ENCODE assay signal across 8 cellular contexts in the genomic region with DNA sequence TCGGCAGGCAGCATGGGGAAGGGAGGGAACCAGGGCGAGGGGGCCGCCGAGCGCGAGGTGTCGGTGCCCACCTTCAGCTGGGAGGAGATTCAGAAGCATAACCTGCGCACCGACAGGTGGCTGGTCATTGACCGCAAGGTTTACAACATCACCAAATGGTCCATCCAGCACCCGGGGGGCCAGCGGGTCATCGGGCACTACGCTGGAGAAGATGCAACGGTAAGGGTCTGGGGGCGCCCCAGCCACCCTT. TPM values are rescaled to one million over a fixed set of nuclear protein-coding genes. Genes with fewer than 3 reads are reported as not detected.
DNase-seq lines count a peak whose midpoint lies in the region; ATAC-seq, FAIRE-seq and TF ChIP-seq lines count a peak whose summit lies in the region.

No MANE protein-coding gene starts in this region.

- peak overlapping the region; percentile 89 for H3K4me2 ChIP-seq in astrocyte (ENCODE audit: low read length)

- H3K27ac ChIP-seq in cardiac muscle cell (peak overlapping the region; percentile 86), astrocyte (ENCODE audit: low read depth, low read length) (peak overlapping the region; percentile 21), lower lobe of right lung (peak overlapping the region; percentile 85), vagina (peak overlapping the region; percentile 78)

- H3K36me3 ChIP-seq in cardiac muscle cell = no peaks in the 10 kb centered on the region
- H3K36me3 ChIP-seq in astrocyte (ENCODE audit: insufficient read depth, low read length) = no peaks in the 10 kb centered on the region
- no peaks in the 10 kb centered on the region for H3K36me3 ChIP-seq in lower lobe of right lung
- no peaks in the 10 kb centered on the region for H3K36me3 ChIP-seq in vagina

- H4K20me1 ChIP-seq in astrocyte (ENCODE audit: insufficient read depth, low read length) = peaks cover 46% of the 10 kb centered on the region

- H3K4me3 Mint-ChIP-seq in astrocyte (ENCODE audit: unreplicated experiment) = peak overlapping the region; percentile 92

- peak overlapping the region; percentile 86 for H3K9ac ChIP-seq in astrocyte (ENCODE audit: low read length)

- no peaks in the 10 kb centered on the region for H3K27me3 Mint-ChIP-seq in astrocyte (ENCODE audit: low read depth, unreplicated experiment)

- H3K4me1 ChIP-seq in cardiac muscle cell (ENCODE audit: low read depth) (peaks cover 10% of the 10 kb centered on the region), astrocyte (ENCODE audit: insufficient read depth, low read length) (peaks cover 32% of the 10 kb centered on the region), lower lobe of right lung (peaks cover 40% of the 10 kb centered on the region), vagina (peaks cover 46% of the 10 kb centered on the region)

- peaks cover 25% of the 10 kb centered on the region for H3K4me1 Mint-ChIP-seq in astrocyte (ENCODE audit: low read depth, unreplicated experiment)

- H3K79me2 ChIP-seq in astrocyte (ENCODE audit: insufficient read depth, low read length) = peaks cover 51% of the 10 kb centered on the region

- DNase-seq in cardiac muscle cell (ENCODE audit: low read depth in 1 of 2, low spot score in 1 of 2) = no peak
- DNase-seq in left ventricle myocardium superior = no peak
- no peak for DNase-seq in astrocyte (ENCODE audit: low read depth)
- DNase-seq in lower lobe of right lung = no peak
- no peak for DNase-seq in vagina (ENCODE audit: extremely low spot score in 2 of 2)
- DNase-seq in central memory CD4-positive, alpha-beta T cell = no peak

- intact Hi-C loops in left ventricle myocardium superior (cut with micrococcal nuclease) = no loop called here
- intact Hi-C loops in lower lobe of right lung (cut with DNase I) = no loop called here
- intact Hi-C loops in vagina (cut with DNase I) = no loop called here

- TF ChIP-seq CTCF in cardiac muscle cell (IDR thresholded peaks at IDR 0.05; ENCODE audit: low read depth, low read length) (no peak), astrocyte (IDR thresholded peaks at IDR 0.05; ENCODE audit: insufficient read depth, low read depth, low read length) (no peak), lower lobe of right lung (IDR thresholded peaks at IDR 0.05) (no peak), vagina (IDR thresholded peaks at IDR 0.05) (no peak)

- FAIRE-seq in astrocyte (lab: Jason Lieb, UNC) = no peak

- H3K36me3 Mint-ChIP-seq in astrocyte (ENCODE audit: low read depth, unreplicated experiment) = peaks cover 2% of the 10 kb centered on the region

- H3K9me3 Mint-ChIP-seq in astrocyte (ENCODE audit: unreplicated experiment) = no peaks in the 10 kb centered on the region

- peak overlapping the region; percentile 75 for H2AFZ ChIP-seq in astrocyte (ENCODE audit: low read depth, low read length)

- H3K9me3 ChIP-seq in cardiac muscle cell (ENCODE audit: low read depth) (no peaks in the 10 kb centered on the region), astrocyte (ENCODE audit: insufficient read depth, low read depth, low read length) (no peaks in the 10 kb centered on the region), lower lobe of right lung (no peaks in the 10 kb centered on the region), vagina (no peaks in the 10 kb centered on the region)

- peak overlapping the region; percentile 93 for H3K27ac Mint-ChIP-seq in astrocyte (ENCODE audit: unreplicated experiment)

- no peak for TF ChIP-seq POLR2A in vagina (IDR thresholded peaks at IDR 0.05)

- H3K4me3 ChIP-seq in cardiac muscle cell (peak overlapping the region; percentile 51), astrocyte (ENCODE audit: insufficient read depth, low read depth, low read length) (peak overlapping the region; percentile 83), lower lobe of right lung (peak overlapping the region; percentile 67), vagina (peak overlapping the region; percentile 65 to 66)

- ATAC-seq in left ventricle myocardium superior (no peak), lower lobe of right lung (peak in 1 of 2 donors; percentile 1), HG03442 (IDR thresholded peaks at IDR 0.05; ENCODE audit: unreplicated experiment) (no peak), HG03432 (IDR thresholded peaks at IDR 0.05; ENCODE audit: unreplicated experiment) (no peak)

- H3K27me3 ChIP-seq in cardiac muscle cell (no peaks in the 10 kb centered on the region), astrocyte (ENCODE audit: insufficient read depth, low read length) (no peaks in the 10 kb centered on the region), lower lobe of right lung (ENCODE audit: low read depth) (peaks cover 17% of the 10 kb centered on the region), vagina (no peaks in the 10 kb centered on the region)

RNA-seq across cellular contexts. Expression of a gene that starts 0.2 kb away (rescaled TPM):
- 103 and 239 TPM in 2 replicates for total RNA-seq in cardiac muscle cell
- polyA plus RNA-seq in cardiac muscle cell = 129 and 262 TPM in 2 replicates
- total RNA-seq in left ventricle myocardium superior = 24.7 TPM
- total RNA-seq in astrocyte = 180 and 287 TPM in 2 replicates
- 82.0 TPM for total RNA-seq in lower lobe of right lung
- 25.5 TPM for total RNA-seq in vagina

RNA-seq across cellular contexts. Expression of a gene that starts 11.5 kb away (rescaled TPM):
- total RNA-seq in cardiac muscle cell = 114 and 164 TPM in 2 replicates
- polyA plus RNA-seq in cardiac muscle cell = 183 and 249 TPM in 2 replicates
- total RNA-seq in left ventricle myocardium superior = 26.3 TPM
- total RNA-seq in astrocyte = 56.7 and 74.6 TPM in 2 replicates
- total RNA-seq in lower lobe of right lung = 63.6 TPM
- 9.8 TPM for total RNA-seq in vagina

RNA-seq across cellular contexts. Expression of a gene that starts 35.6 kb away (rescaled TPM):
- total RNA-seq in cardiac muscle cell = 13.5 and 30.7 TPM in 2 replicates
- 13.2 and 39.2 TPM in 2 replicates for polyA plus RNA-seq in cardiac muscle cell
- 6.4 TPM for total RNA-seq in left ventricle myocardium superior
- total RNA-seq in astrocyte = 13.6 and 13.8 TPM in 2 replicates
- 5.4 TPM for total RNA-seq in lower lobe of right lung
- 9.6 TPM for total RNA-seq in vagina

RNA-seq across cellular contexts. Expression of a gene that starts 35.9 kb away (rescaled TPM):
- total RNA-seq in cardiac muscle cell (29.3 and 35.3 TPM in 2 replicates), left ventricle myocardium superior (130 TPM), astrocyte (97.8 and 98.6 TPM in 2 replicates), lower lobe of right lung (104 TPM), vagina (47.9 TPM)
- polyA plus RNA-seq in cardiac muscle cell = 241 and 255 TPM in 2 replicates

Comparison
In these comparisons a context has a peak if more than half of its experiments do, and no peak if none do; other contexts are left out.
1. H3K27ac ChIP-seq: peak in every context shown above with its lines; median percentile 86 in cardiac muscle cell; 85 in lower lobe of right lung; 78 in vagina; 21 in astrocyte.